Comparison of ENCODE assay signal across 8 cellular contexts in the genomic region with DNA sequence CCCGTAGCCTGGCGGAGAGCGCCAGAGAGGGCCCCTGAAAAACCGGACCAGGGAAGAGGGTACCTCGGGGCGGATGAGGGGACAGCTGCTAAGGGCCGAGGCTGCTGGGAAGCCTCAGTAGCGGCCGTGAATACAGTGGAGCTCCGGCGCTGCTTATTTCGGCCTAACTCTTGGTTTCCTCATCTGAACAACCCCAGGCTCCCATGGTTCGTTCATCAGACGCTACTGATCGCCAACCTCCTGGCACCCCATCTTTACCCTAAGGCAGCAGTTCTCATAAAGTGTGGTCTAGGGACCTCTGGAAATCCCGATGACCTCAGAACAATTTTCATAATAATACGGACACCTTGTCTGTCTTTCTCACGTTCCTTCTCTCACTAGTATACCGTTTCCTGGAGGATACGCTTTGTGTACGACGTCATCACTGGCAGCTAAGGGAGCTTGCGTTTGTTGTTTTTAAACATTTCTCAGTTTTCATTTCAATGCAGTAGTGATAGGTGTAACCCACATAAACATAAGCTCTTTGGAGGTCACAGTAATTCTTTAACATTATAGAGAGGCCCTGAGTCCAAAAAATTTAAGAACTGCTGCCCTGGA.
A peak's percentile ranks its signal among the peaks of the same experiment; 100 is the strongest.
DNase-seq lines count a peak whose midpoint lies in the region; ATAC-seq and TF ChIP-seq lines count a peak whose summit lies in the region.

No MANE protein-coding gene starts in this region.

- TF ChIP-seq CTCF in GM12875 (IDR thresholded peaks at IDR 0.05; ENCODE audit: borderline replicate concordance, insufficient read depth, low read depth, low read length): no peak
- no peak for TF ChIP-seq CTCF in HL-60 (IDR thresholded peaks at IDR 0.05; ENCODE audit: insufficient read depth, low read length)
- no peak for TF ChIP-seq CTCF in WI38 (IDR thresholded peaks at IDR 0.05; ENCODE audit: low read depth, low read length)
- TF ChIP-seq CTCF in foreskin fibroblast (IDR thresholded peaks at IDR 0.05; ENCODE audit: low read depth, low read length): no peak

- H3K27me3 ChIP-seq in HL-60 (ENCODE audit: insufficient read depth, poor library complexity, severe bottlenecking): no peaks in the 10 kb centered on the region

- peak; percentile 30 for ATAC-seq in GM21447 (IDR thresholded peaks at IDR 0.05; ENCODE audit: unreplicated experiment)

- H3K27ac ChIP-seq in HL-60 (replicated peaks): peak overlapping the region; percentile 99

- H3K4me3 ChIP-seq in GM12875 (ENCODE audit: low read depth, low read length) (peak overlapping the region; percentile 91), HL-60 (replicated peaks; ENCODE audit: insufficient read depth, low read length) (peak overlapping the region; percentile 94), WI38 (ENCODE audit: low read depth, low read length) (peak overlapping the region; percentile 78), foreskin fibroblast (ENCODE audit: low read depth in 1 of 2, low read length in 2 of 2) (peak overlapping the region; percentile 73 to 78)

- no peak for DNase-seq in HL-60 (ENCODE audit: low read depth in 1 of 2, low spot score in 1 of 2)
- DNase-seq in foreskin fibroblast: peak in 1 of 2 donors; percentile 13
- DNase-seq in putamen (ENCODE audit: low spot score): peak; percentile 24
- DNase-seq in stimulated activated CD4-positive, alpha-beta T cell treated with anti-CD3 and anti-CD28 coated beads, Interleukin-2, amount 100 ng/mL, for 24 hours: no peak
- no peak for DNase-seq in EL
